ENCODE assay signal across 23 cellular contexts in the genomic region with DNA sequence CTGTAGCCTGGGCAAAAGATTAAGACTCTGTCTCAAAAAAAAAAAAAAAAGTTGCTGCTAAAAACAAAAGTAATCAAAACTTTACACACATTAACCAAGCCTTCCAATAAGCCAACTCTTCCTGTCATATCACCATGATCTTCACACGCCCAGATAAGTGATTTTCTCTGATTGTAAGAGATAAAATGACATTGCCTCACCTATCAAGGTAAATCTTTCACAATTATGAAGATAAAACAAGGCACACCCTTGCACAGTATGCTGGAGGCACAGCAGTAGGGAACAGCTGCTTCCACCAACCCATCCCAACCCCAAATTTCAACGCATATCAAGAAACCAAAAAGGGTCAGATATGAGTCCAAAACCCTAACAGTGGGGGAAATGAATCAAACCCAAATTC. TPM values are rescaled to one million over a fixed set of nuclear protein-coding genes. Genes with fewer than 3 reads are reported as not detected.
DNase-seq lines count a peak whose midpoint lies in the region; ATAC-seq and TF ChIP-seq lines count a peak whose summit lies in the region.
"Had no signal": no experiment of that assay in that cellular context is flagged by ENCODE, and none has a peak within 500 bp of the region (broad histone marks: within the 10 kb centered on the region; RNA-seq: fewer than 3 reads in every experiment).

No MANE protein-coding gene starts in this region.

- no peak overlapping the region for H3K4me3 ChIP-seq in PC-9
- H3K4me3 ChIP-seq: A549, hepatocyte, neural progenitor cell, sigmoid colon, SK-N-MC had no signal

- no peaks in the 10 kb centered on the region for H3K9me3 ChIP-seq in PC-9 (ENCODE audit: insufficient read depth, low read depth)
- H3K9me3 ChIP-seq: A549, BE2C, sigmoid colon had no signal

- no peak for DNase-seq in activated T-cell treated with anti-CD3 and anti-CD28 coated beads, Interleukin-2, amount 50 U/mL, for 24 hours
- DNase-seq in activated T-cell treated with anti-CD3 and anti-CD28 coated beads, Interleukin-2, amount 50 U/mL, for 4 hours: no peak
- DNase-seq in PC-9 (peak in 1 of 2 experiments; percentile 71), natural killer cell (no peak), Right ventricle myocardium inferior (ENCODE audit: missing footprints) (no peak), activated gamma-delta T cell treated with Interleukin-2 at 50 U/mL for 16 hours (no peak)
- no peak for DNase-seq in activated naive CD8-positive, alpha-beta T cell treated with anti-CD3 and anti-CD28 coated beads for 36 hours
- DNase-seq: activated effector memory CD4-positive, alpha-beta T cell treated with Interleukin-2 at 50 U/mL for 16 hours; BE2C; cerebellar nuclear complex; NCI-H1417 treated with DMSO at 0.1 percent for 48 hours; NCI-H2107; NCI-H510A treated with DMSO at 0.1 percent for 48 hours; sigmoid colon; stimulated activated CD4-positive, alpha-beta T cell treated with anti-CD3 and anti-CD28 coated beads, Interleukin-15, amount 100 ng/mL, for 24 hours; stimulated activated CD8-positive, alpha-beta memory T cell treated with anti-CD3 and anti-CD28 coated beads, Interleukin-4, amount 100 ng/mL, for 48 hours; T-helper 9 cell had no signal

- H3K79me2 ChIP-seq in PC-9 (ENCODE audit: low read depth): no peaks in the 10 kb centered on the region
- H3K79me2 ChIP-seq: hepatocyte had no signal

- no peaks in the 10 kb centered on the region for H3K9me2 ChIP-seq in PC-9 (ENCODE audit: insufficient read depth)

- POLR2A ChIA-PET in PC-9 (lab: Charles Lee; ENCODE audit: unreplicated experiment): no interaction called here

- intact Hi-C loops in PC-9 (cut with micrococcal nuclease; ENCODE audit: unreplicated experiment): no loop called here
- intact Hi-C loops in natural killer cell (cut with micrococcal nuclease): no loop called here
- intact Hi-C loops in Right ventricle myocardium inferior (cut with DNase I): no loop called here

- peaks cover 66% of the 10 kb centered on the region for H3F3A ChIP-seq in PC-9 (ENCODE audit: insufficient read depth, low read depth)

- CTCF ChIA-PET in PC-9 (lab: Charles Lee): no interaction called here

- no peaks in the 10 kb centered on the region for H4K20me1 ChIP-seq in PC-9 (ENCODE audit: insufficient read depth)

- peaks cover 9% of the 10 kb centered on the region for H3K36me3 Mint-ChIP-seq in activated T-cell treated with anti-CD3 and anti-CD28 coated beads, Interleukin-2, amount 50 U/mL, for 24 hours (ENCODE audit: low read depth)
- peaks cover 2% of the 10 kb centered on the region for H3K36me3 Mint-ChIP-seq in activated T-cell treated with anti-CD3 and anti-CD28 coated beads, Interleukin-2, amount 50 U/mL, for 4 hours (ENCODE audit: insufficient read depth)
- H3K36me3 Mint-ChIP-seq in activated naive CD8-positive, alpha-beta T cell treated with anti-CD3 and anti-CD28 coated beads for 36 hours: peaks cover 9% of the 10 kb centered on the region
- H3K36me3 Mint-ChIP-seq in natural killer cell: no peaks in the 10 kb centered on the region

- peaks cover 12% of the 10 kb centered on the region for H3K9me3 Mint-ChIP-seq in activated T-cell treated with anti-CD3 and anti-CD28 coated beads, Interleukin-2, amount 50 U/mL, for 24 hours
- H3K9me3 Mint-ChIP-seq in activated T-cell treated with anti-CD3 and anti-CD28 coated beads, Interleukin-2, amount 50 U/mL, for 4 hours: peaks cover 7% of the 10 kb centered on the region
- peaks cover 8% of the 10 kb centered on the region for H3K9me3 Mint-ChIP-seq in activated naive CD8-positive, alpha-beta T cell treated with anti-CD3 and anti-CD28 coated beads for 36 hours
- no peaks in the 10 kb centered on the region for H3K9me3 Mint-ChIP-seq in natural killer cell

- TF ChIP-seq CTCF in PC-9 (conservative IDR thresholded peaks at IDR 0.05): no peak
- no peak for TF ChIP-seq CTCF in natural killer cell (IDR thresholded peaks at IDR 0.05)

- H3K27ac ChIP-seq in PC-9: peak overlapping the region; percentile 99
- H3K27ac ChIP-seq: A549, hepatocyte, neural progenitor cell, sigmoid colon, SK-N-MC had no signal

- peak overlapping the region; percentile 87 for H3K27ac Mint-ChIP-seq in activated T-cell treated with anti-CD3 and anti-CD28 coated beads, Interleukin-2, amount 50 U/mL, for 24 hours
- H3K27ac Mint-ChIP-seq in activated naive CD8-positive, alpha-beta T cell treated with anti-CD3 and anti-CD28 coated beads for 36 hours: peak overlapping the region; percentile 25
- peak overlapping the region; percentile 14 to 25 for H3K27ac Mint-ChIP-seq in natural killer cell
- H3K27ac Mint-ChIP-seq: neural progenitor cell had no signal

- H3K4me3 Mint-ChIP-seq in activated T-cell treated with anti-CD3 and anti-CD28 coated beads, Interleukin-2, amount 50 U/mL, for 24 hours: no peak overlapping the region
- no peak overlapping the region for H3K4me3 Mint-ChIP-seq in activated T-cell treated with anti-CD3 and anti-CD28 coated beads, Interleukin-2, amount 50 U/mL, for 4 hours
- no peak overlapping the region for H3K4me3 Mint-ChIP-seq in activated naive CD8-positive, alpha-beta T cell treated with anti-CD3 and anti-CD28 coated beads for 36 hours
- H3K4me3 Mint-ChIP-seq in natural killer cell: no peak overlapping the region
- H3K4me3 Mint-ChIP-seq: neural progenitor cell had no signal

- BruUV-seq in PC-9 (replicated peaks; lab: Mats Ljungman, UMichigan): no TSS peak

- H3K4me1 Mint-ChIP-seq in activated T-cell treated with anti-CD3 and anti-CD28 coated beads, Interleukin-2, amount 50 U/mL, for 24 hours (ENCODE audit: low read depth): peaks cover 61% of the 10 kb centered on the region
- H3K4me1 Mint-ChIP-seq in activated T-cell treated with anti-CD3 and anti-CD28 coated beads, Interleukin-2, amount 50 U/mL, for 4 hours (ENCODE audit: low read depth): peaks cover 58% of the 10 kb centered on the region
- H3K4me1 Mint-ChIP-seq in activated naive CD8-positive, alpha-beta T cell treated with anti-CD3 and anti-CD28 coated beads for 36 hours: peaks cover 34% of the 10 kb centered on the region
- H3K4me1 Mint-ChIP-seq in natural killer cell: peaks cover 25 to 28% of the 10 kb centered on the region in 2 donors

- H3K4me1 ChIP-seq in PC-9 (replicated peaks; ENCODE audit: insufficient read depth): peaks cover 75% of the 10 kb centered on the region
- H3K4me1 ChIP-seq: BE2C, neural progenitor cell, sigmoid colon had no signal

- H3K27me3 Mint-ChIP-seq in activated T-cell treated with anti-CD3 and anti-CD28 coated beads, Interleukin-2, amount 50 U/mL, for 24 hours: no peaks in the 10 kb centered on the region
- H3K27me3 Mint-ChIP-seq in activated T-cell treated with anti-CD3 and anti-CD28 coated beads, Interleukin-2, amount 50 U/mL, for 4 hours (ENCODE audit: low read depth): no peaks in the 10 kb centered on the region
- H3K27me3 Mint-ChIP-seq in activated naive CD8-positive, alpha-beta T cell treated with anti-CD3 and anti-CD28 coated beads for 36 hours: peaks cover 6% of the 10 kb centered on the region
- no peaks in the 10 kb centered on the region for H3K27me3 Mint-ChIP-seq in natural killer cell (ENCODE audit: low read depth in 2 of 2)

- no peaks in the 10 kb centered on the region for H3K27me3 ChIP-seq in PC-9 (ENCODE audit: insufficient read depth, low read depth)
- H3K27me3 ChIP-seq: BE2C, hepatocyte, neural progenitor cell, sigmoid colon had no signal

- no peak for ATAC-seq in activated T-cell treated with anti-CD3 and anti-CD28 coated beads, Interleukin-2, amount 50 U/mL, for 4 hours
- ATAC-seq in natural killer cell (no peak), Right ventricle myocardium inferior (no peak), HG03432 (IDR thresholded peaks at IDR 0.05; ENCODE audit: unreplicated experiment) (no peak)
- ATAC-seq: A549, HepG2 had no signal

- no peaks in the 10 kb centered on the region for H3K36me3 ChIP-seq in PC-9 (ENCODE audit: low read depth)
- H3K36me3 ChIP-seq: BE2C, neural progenitor cell, sigmoid colon had no signal

- H2AFZ ChIP-seq in PC-9: no peak overlapping the region
- H2AFZ ChIP-seq: hepatocyte, neural progenitor cell had no signal

- peak overlapping the region; percentile 25 for H3K4me2 ChIP-seq in PC-9
- H3K4me2 ChIP-seq: A549, hepatocyte, neural progenitor cell had no signal

RNA-seq across cellular contexts. Expression of a gene that starts 8.8 kb away (rescaled TPM):
- 100 to 1,000 TPM; 103 to 133 (median 132) TPM for total RNA-seq in activated T-cell treated with anti-CD3 and anti-CD28 coated beads, Interleukin-2, amount 50 U/mL, for 4 hours
- total RNA-seq in PC-9 (2021) (19.7 and 22.5 TPM in 2 replicates), natural killer cell (10 to 100 TPM; 19.1 to 32.3 (median 19.4) TPM), Right ventricle myocardium inferior (3.8 TPM)
- 10 to 100 TPM; 28.2 to 29.3 TPM for total RNA-seq in activated naive CD8-positive, alpha-beta T cell treated with anti-CD3 and anti-CD28 coated beads for 36 hours

Comparison
In these comparisons a context has a peak if more than half of its experiments do, and no peak if none do; other contexts are left out.
1. H3K27ac Mint-ChIP-seq: peak in every context shown above with its lines; median percentile 87 in activated T-cell treated with anti-CD3 and anti-CD28 coated beads, Interleukin-2, amount 50 U/mL, for 24 hours; 25 in activated naive CD8-positive, alpha-beta T cell treated with anti-CD3 and anti-CD28 coated beads for 36 hours; 20 in natural killer cell.